ENCODE assay signal across 21 cellular contexts in genomic region chr11:69874178-69874983, GRCh38. TPM values are rescaled to one million over a fixed set of nuclear protein-coding genes. Genes with fewer than 3 reads are reported as not detected.
"Had no signal": no experiment of that assay in that cellular context is flagged by ENCODE, and none has a peak within 500 bp of the region (broad histone marks: within the 10 kb centered on the region; RNA-seq: fewer than 3 reads in every experiment).

No MANE protein-coding gene starts in this region.

- H3K27me3 ChIP-seq: ascending aorta, right lobe of liver, testis, vagina had no signal

- H3K36me3 ChIP-seq: ascending aorta, right lobe of liver, vagina had no signal

- H3K27me3 Mint-ChIP-seq: activated CD4-positive, alpha-beta T cell treated with anti-CD3 and anti-CD28 coated beads, Interleukin-2, amount 10 ng/mL, durations not matched to agents 24 days and 14 days had no signal

- H3K9me3 Mint-ChIP-seq: activated CD4-positive, alpha-beta T cell treated with anti-CD3 and anti-CD28 coated beads, Interleukin-2, amount 10 ng/mL, durations not matched to agents 24 days and 14 days; activated naive CD8-positive, alpha-beta T cell treated with anti-CD3 and anti-CD28 coated beads, Interleukin-2, amount 50 U/mL, for 24 hours; stimulated activated naive CD8-positive, alpha-beta T cell treated with anti-CD3 and anti-CD28 coated beads, Interleukin-15, Interleukin-2, amounts not matched to agents 100 ng/mL and 50 ng/mL, for 24 hours had no signal

- H3K27ac ChIP-seq: ascending aorta, psoas muscle, right lobe of liver, SK-N-MC, testis, vagina had no signal

- H3K36me3 Mint-ChIP-seq: mesothelial cell of epicardium had no signal

- H3K4me1 ChIP-seq: ascending aorta, psoas muscle, right lobe of liver, testis, vagina had no signal

- DNase-seq: activated CD4-positive, alpha-beta T cell treated with anti-CD3 and anti-CD28 coated beads, Interleukin-2, amount 10 ng/mL, durations not matched to agents 24 days and 14 days; activated naive CD4-positive, alpha-beta T cell treated with Interleukin-2 at 50 U/mL for 16 hours; activated naive CD8-positive, alpha-beta T cell treated with anti-CD3 and anti-CD28 coated beads, Interleukin-2, amount 50 U/mL, for 24 hours; activated T-cell treated with anti-CD3 and anti-CD28 coated beads, Interleukin-2, amount 50 U/mL, for 48 hours; foreskin melanocyte; psoas muscle; stimulated activated CD4-positive, alpha-beta T cell treated with anti-CD3 and anti-CD28 coated beads, Interleukin-12 subunit alpha, Interleukin-12 subunit beta, amount 100 ng/mL, for 4 hours; stimulated activated CD4-positive, alpha-beta T cell treated with anti-CD3 and anti-CD28 coated beads, Interleukin-2, amount 100 ng/mL, for 48 hours; stimulated activated CD8-positive, alpha-beta memory T cell treated with anti-CD3 and anti-CD28 coated beads, Interleukin-4, amount 100 ng/mL, for 48 hours; testis had no signal

- ATAC-seq: activated naive CD8-positive, alpha-beta T cell treated with anti-CD3 and anti-CD28 coated beads, Interleukin-2, amount 50 U/mL, for 24 hours; psoas muscle; right lobe of liver had no signal

- H3K4me3 Mint-ChIP-seq: activated CD4-positive, alpha-beta T cell treated with anti-CD3 and anti-CD28 coated beads, Interleukin-2, amount 10 ng/mL, durations not matched to agents 24 days and 14 days; activated naive CD8-positive, alpha-beta T cell treated with anti-CD3 and anti-CD28 coated beads, Interleukin-2, amount 50 U/mL, for 24 hours; mesothelial cell of epicardium; stimulated activated naive CD8-positive, alpha-beta T cell treated with anti-CD3 and anti-CD28 coated beads, Interleukin-15, Interleukin-2, amounts not matched to agents 100 ng/mL and 50 ng/mL, for 24 hours had no signal

- H3K4me3 ChIP-seq: psoas muscle, right lobe of liver, SK-N-MC, testis, vagina had no signal

- H3K9me3 ChIP-seq: ascending aorta, psoas muscle, right lobe of liver, testis, vagina had no signal

- H3K4me1 Mint-ChIP-seq: activated CD4-positive, alpha-beta T cell treated with anti-CD3 and anti-CD28 coated beads, Interleukin-2, amount 10 ng/mL, durations not matched to agents 24 days and 14 days; activated naive CD8-positive, alpha-beta T cell treated with anti-CD3 and anti-CD28 coated beads, Interleukin-2, amount 50 U/mL, for 24 hours had no signal

- H3K27ac Mint-ChIP-seq: activated CD4-positive, alpha-beta T cell treated with anti-CD3 and anti-CD28 coated beads, Interleukin-2, amount 10 ng/mL, durations not matched to agents 24 days and 14 days; activated naive CD8-positive, alpha-beta T cell treated with anti-CD3 and anti-CD28 coated beads, Interleukin-2, amount 50 U/mL, for 24 hours; mesothelial cell of epicardium; stimulated activated naive CD8-positive, alpha-beta T cell treated with anti-CD3 and anti-CD28 coated beads, Interleukin-15, Interleukin-2, amounts not matched to agents 100 ng/mL and 50 ng/mL, for 24 hours had no signal

RNA-seq across cellular contexts. Expression of gene FGF3, which starts 55.2 kb away (rescaled TPM):
- total RNA-seq: activated CD4-positive, alpha-beta T cell treated with anti-CD3 and anti-CD28 coated beads, Interleukin-2, amount 10 ng/mL, durations not matched to agents 24 days and 14 days; activated CD8-positive, alpha-beta memory T cell treated with anti-CD3 and anti-CD28 coated beads for 36 hours; ascending aorta; bronchial epithelial cell; liver; mesothelial cell of epicardium; myocyte; psoas muscle; right lobe of liver; T-helper 1 cell treated with Interleukin-12 subunit alpha and Interleukin-12 subunit beta and Interleukin-4 antibody, amounts not matched to agents 30 ng/mL and 1 ng/mL, for 36 hours; vagina had no signal
- polyA plus RNA-seq: liver, psoas muscle had no signal
